In genomic region chr20:48824830-48825550, GRCh38 we compare ENCODE assay signal across 7 cellular contexts. TPM values are rescaled to one million over a fixed set of nuclear protein-coding genes. Genes with fewer than 3 reads are reported as not detected.
DNase-seq lines count a peak whose midpoint lies in the region; ATAC-seq, FAIRE-seq and TF ChIP-seq lines count a peak whose summit lies in the region.

No MANE protein-coding gene starts in this region.

- no peaks in the 10 kb centered on the region for H3K36me3 ChIP-seq in sigmoid colon

- peaks cover 70% of the 10 kb centered on the region for H3K36me3 Mint-ChIP-seq in effector memory CD8-positive, alpha-beta T cell (ENCODE audit: insufficient read depth)

- H3K27ac ChIP-seq in sigmoid colon = peak overlapping the region in 3 of 4 donors; percentile 10 to 40 (median 14)

- peak; percentile 24 for FAIRE-seq in GM12892 (lab: Jason Lieb, UNC)

- H3K27ac Mint-ChIP-seq in effector memory CD8-positive, alpha-beta T cell = no peak overlapping the region

- no peaks in the 10 kb centered on the region for H3K9me3 Mint-ChIP-seq in effector memory CD8-positive, alpha-beta T cell

- peaks cover 0 to 12% (median 5%) of the 10 kb centered on the region in 4 donors for H3K4me1 ChIP-seq in sigmoid colon

- TF ChIP-seq POLR2A in GM12892 (IDR thresholded peaks at IDR 0.05; ENCODE audit: low read depth, low read length) (no peak; the same call in 1 of the 2 replicates), sigmoid colon (IDR thresholded peaks at IDR 0.05) (no peak)

- peaks cover 0 to 37% (median 21%) of the 10 kb centered on the region in 3 donors for H3K27me3 ChIP-seq in sigmoid colon

- no peak for TF ChIP-seq EP300 in sigmoid colon (IDR thresholded peaks at IDR 0.05)

- DNase-seq in GM12892 (ENCODE audit: insufficient read length) = no peak
- peak; percentile 33 for DNase-seq in NCI-H82 treated with DMSO at 0.1 percent for 48 hours (lab: John Stamatoyannopoulos, UW; ENCODE audit: unreplicated experiment)
- no peak for DNase-seq in effector memory CD8-positive, alpha-beta T cell
- DNase-seq in sigmoid colon = no peak
- DNase-seq in RKO (ENCODE audit: low spot score) = no peak
- DNase-seq in medulla oblongata (ENCODE audit: extremely low spot score) = no peak

- H3K27me3 Mint-ChIP-seq in effector memory CD8-positive, alpha-beta T cell = no peaks in the 10 kb centered on the region

- peaks cover 62 to 63% of the 10 kb centered on the region in 2 donors for H3K4me1 Mint-ChIP-seq in effector memory CD8-positive, alpha-beta T cell (ENCODE audit: low read depth in 2 of 2)

- intact Hi-C loops in sigmoid colon (cut with DNase I) = loop anchor here (10.0 kb wide), 2 partner anchors 80 to 100 kb away; no protein-coding TSS in a partner anchor

- peak overlapping the region in 1 of 4 donors; percentile 61 for H3K4me3 ChIP-seq in sigmoid colon

- WGBS in sigmoid colon, 2 donors = 53 to 65% methylated on average over 12 of the region's 12 CpGs

- H3K4me3 Mint-ChIP-seq in effector memory CD8-positive, alpha-beta T cell = peak overlapping the region; percentile 98 to 99

- ATAC-seq in effector memory CD8-positive, alpha-beta T cell (replicated peaks) = no peak
- ATAC-seq in GM18907 (IDR thresholded peaks at IDR 0.05; ENCODE audit: unreplicated experiment) = no peak

- no peaks in the 10 kb centered on the region for H3K9me3 ChIP-seq in sigmoid colon

- TF ChIP-seq CTCF in sigmoid colon (IDR thresholded peaks at IDR 0.05) = no peak

RNA-seq across cellular contexts. Expression of gene PREX1, which starts 2.8 kb away (rescaled TPM):
- 46.2 TPM for polyA plus RNA-seq in GM12892 (2012; ENCODE audit: missing spikeins)
- 10 to 100 TPM; 12.8 to 21.0 (median 17.3) TPM for total RNA-seq in sigmoid colon
- polyA plus RNA-seq in sigmoid colon = 10 to 100 TPM in 1 of 3 donors, 1 to 10 TPM in 2; 5.4 to 22.9 (median 6.7) TPM
